Comparison of ENCODE assay signal across 11 cellular contexts in the genomic region with DNA sequence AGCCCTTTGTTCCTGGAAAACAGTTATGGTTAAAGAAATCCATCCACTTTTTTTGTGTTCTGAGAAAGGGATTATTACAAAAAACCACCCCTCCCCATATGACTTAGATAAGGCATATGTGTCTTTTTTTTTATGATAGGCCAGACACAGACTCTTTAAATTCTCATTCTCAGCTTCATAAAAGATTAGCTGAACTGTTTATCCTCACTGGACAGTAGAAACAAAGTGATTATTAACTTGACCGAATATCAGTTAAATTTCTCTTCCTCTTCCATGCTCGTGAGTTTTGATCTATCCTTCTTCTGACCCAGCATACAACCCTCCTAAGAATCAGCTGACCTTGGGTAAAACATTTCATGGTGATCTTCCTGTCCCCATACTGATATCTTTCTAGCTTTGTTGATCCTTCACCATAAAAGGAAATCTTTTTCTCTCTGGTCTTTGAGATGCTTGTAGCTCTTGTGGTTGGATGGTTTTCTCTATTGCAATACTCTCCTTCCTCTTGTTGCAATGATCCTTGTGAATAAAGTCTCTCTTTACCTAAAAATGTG. TPM values are rescaled to one million over a fixed set of nuclear protein-coding genes. Genes with fewer than 3 reads are reported as not detected.
DNase-seq lines count a peak whose midpoint lies in the region; ATAC-seq, FAIRE-seq and TF ChIP-seq lines count a peak whose summit lies in the region.
"Had no signal": no experiment of that assay in that cellular context is flagged by ENCODE, and none has a peak within 500 bp of the region (broad histone marks: within the 10 kb centered on the region; RNA-seq: fewer than 3 reads in every experiment).

No MANE protein-coding gene starts in this region.

- CTCF ChIA-PET in endothelial cell of umbilical vein (lab: Charles Lee): interaction anchor here (0.8 to 17.3 kb wide), 9 partner anchors 8 to 366 kb away, joined by 3 to 391 read pairs (median 4); no protein-coding TSS in a partner anchor

- dilution Hi-C loops in endothelial cell of umbilical vein (cut with MboI; ENCODE audit: extremely low pct_ligation_motif_present, low sequenced_read_pairs): no loop called here

- H3K4me1 ChIP-seq in heart left ventricle: peaks cover 0 to 52% (median 2%) of the 10 kb centered on the region in 12 donors
- H3K4me1 ChIP-seq in endothelial cell of umbilical vein (ENCODE audit: control insufficient read depth, extremely low read depth, insufficient read depth, low read length): peaks cover 14% of the 10 kb centered on the region
- H3K4me1 ChIP-seq in vagina: no peaks in the 10 kb centered on the region

- H3K9ac ChIP-seq in endothelial cell of umbilical vein (replicated peaks; ENCODE audit: extremely low read depth, insufficient read depth, low read length): no peak overlapping the region

- no peaks in the 10 kb centered on the region for H3K9me1 ChIP-seq in endothelial cell of umbilical vein (replicated peaks; ENCODE audit: control insufficient read depth, extremely low read depth, insufficient read depth, low read length)

- no peaks in the 10 kb centered on the region for H3K36me3 ChIP-seq in heart left ventricle
- H3K36me3 ChIP-seq in endothelial cell of umbilical vein (ENCODE audit: control insufficient read depth in 2 of 2, extremely low read depth in 1 of 2, insufficient read depth in 2 of 2, low read length in 2 of 2): no peaks in the 10 kb centered on the region
- no peaks in the 10 kb centered on the region for H3K36me3 ChIP-seq in vagina

- no peak for DNase-seq in heart left ventricle
- DNase-seq in left cardiac atrium: no peak
- peak; percentile 11 for DNase-seq in endothelial cell of umbilical vein (ENCODE audit: low read depth, low spot score)
- DNase-seq in vagina (ENCODE audit: extremely low spot score in 2 of 2): no peak
- no peak for DNase-seq in KBM-7
- no peak for DNase-seq in NCI-H526 treated with DMSO at 0.1 percent for 48 hours (lab: John Stamatoyannopoulos, UW)
- DNase-seq in type B pancreatic cell (ENCODE audit: extremely low spot score, unreplicated experiment): no peak
- DNase-seq: foreskin fibroblast had no signal

- TF ChIP-seq POLR2A in heart left ventricle (IDR thresholded peaks at IDR 0.05): no peak
- TF ChIP-seq POLR2A in endothelial cell of umbilical vein (IDR thresholded peaks at IDR 0.05; ENCODE audit: low read depth, low read length): no peak
- peak in 1 of 2 donors; percentile 20 for TF ChIP-seq POLR2A in vagina (IDR thresholded peaks at IDR 0.05)

- H3K9me3 ChIP-seq in heart left ventricle: no peaks in the 10 kb centered on the region
- H3K9me3 ChIP-seq in endothelial cell of umbilical vein (replicated peaks; ENCODE audit: control insufficient read depth, insufficient read depth, low read length): no peaks in the 10 kb centered on the region
- H3K9me3 ChIP-seq in vagina: no peaks in the 10 kb centered on the region

- H3K36me3 Mint-ChIP-seq in type B pancreatic cell: no peaks in the 10 kb centered on the region

- H3K4me2 ChIP-seq in endothelial cell of umbilical vein (ENCODE audit: insufficient read depth, low read length): peak overlapping the region; percentile 98

- peak overlapping the region in 11 of 12 donors; percentile 16 to 65 (median 47) for H3K4me3 ChIP-seq in heart left ventricle
- H3K4me3 ChIP-seq in endothelial cell of umbilical vein (replicated peaks in 1 of 3; ENCODE audit: insufficient read depth in 1 of 3, low read depth in 1 of 3, low read length in 3 of 3): peak overlapping the region in 1 of 3 experiments; percentile 66
- peak overlapping the region in 1 of 2 donors; percentile 30 for H3K4me3 ChIP-seq in vagina

- in situ Hi-C loops in KBM-7 (cut with MboI; ENCODE audit: low pct_unique_long_range_greater_than_20kb, low sequenced_read_pairs): no loop called here

- FAIRE-seq in endothelial cell of umbilical vein (lab: Jason Lieb, UNC): no peak

- no peak overlapping the region for H3K27ac Mint-ChIP-seq in type B pancreatic cell

- 29 to 66% (median 47%) methylated on average over 2 of the region's 2 CpGs for WGBS in heart left ventricle, 4 donors

- ATAC-seq in heart left ventricle (peak in 2 of 4 donors; percentile 24 to 80), left cardiac atrium (no peak), HG03095 (IDR thresholded peaks at IDR 0.05; ENCODE audit: unreplicated experiment) (peak; percentile 50)

- H3K27ac ChIP-seq in heart left ventricle (peak overlapping the region; percentile 56 to 98 (median 78)), endothelial cell of umbilical vein (ENCODE audit: insufficient read depth, low read depth, low read length) (no peak overlapping the region), vagina (peak overlapping the region; percentile 73)
- H3K27ac ChIP-seq: C4-2B had no signal

- intact Hi-C loops in heart left ventricle (cut with DNase I): no loop called here
- intact Hi-C loops in left cardiac atrium (cut with DNase I): no loop called here
- intact Hi-C loops in endothelial cell of umbilical vein (cut with micrococcal nuclease): no loop called here
- intact Hi-C loops in vagina (cut with DNase I): no loop called here

- POLR2A ChIA-PET in endothelial cell of umbilical vein (lab: Charles Lee): interaction anchor here (0.6 kb wide), 1 partner anchor 539 kb away, joined by 3 read pairs; no protein-coding TSS in a partner anchor

- H3K27me3 ChIP-seq in heart left ventricle: no peaks in the 10 kb centered on the region
- peaks cover 2 to 4% of the 10 kb centered on the region in 2 experiments for H3K27me3 ChIP-seq in endothelial cell of umbilical vein (ENCODE audit: control insufficient read depth in 2 of 2, insufficient read depth in 2 of 2, low read length in 2 of 2)
- no peaks in the 10 kb centered on the region for H3K27me3 ChIP-seq in vagina

- no peaks in the 10 kb centered on the region for H3K79me2 ChIP-seq in endothelial cell of umbilical vein (ENCODE audit: control insufficient read depth, insufficient read depth, low read length)

- H2AFZ ChIP-seq in endothelial cell of umbilical vein (ENCODE audit: low read depth, low read length): peak overlapping the region; percentile 91

- peaks cover 12% of the 10 kb centered on the region for H3K27me3 Mint-ChIP-seq in type B pancreatic cell

- no peaks in the 10 kb centered on the region for H3K4me1 Mint-ChIP-seq in type B pancreatic cell (ENCODE audit: unreplicated experiment)

- TF ChIP-seq CTCF in heart left ventricle (IDR thresholded peaks at IDR 0.05): no peak
- TF ChIP-seq CTCF in endothelial cell of umbilical vein (IDR thresholded peaks at IDR 0.05; ENCODE audit: extremely low read depth in 1 of 2, insufficient read depth in 1 of 2, low read depth in 1 of 2, low read length in 2 of 2): no peak
- no peak for TF ChIP-seq CTCF in vagina (IDR thresholded peaks at IDR 0.05)
- no peak for TF ChIP-seq CTCF in type B pancreatic cell (conservative IDR thresholded peaks at IDR 0.05)

- no peaks in the 10 kb centered on the region for H4K20me1 ChIP-seq in endothelial cell of umbilical vein (replicated peaks; ENCODE audit: control insufficient read depth, extremely low read depth, insufficient read depth, low read length)

- no peak overlapping the region for H3K4me3 Mint-ChIP-seq in type B pancreatic cell

- H3K9me3 Mint-ChIP-seq in type B pancreatic cell: no peaks in the 10 kb centered on the region

- no TSS peak for BruUV-seq in endothelial cell of umbilical vein (replicated peaks; lab: Mats Ljungman, UMichigan)

RNA-seq across cellular contexts. Expression of gene OR2AG2, which starts 26.2 kb away (rescaled TPM):
- not detected for total RNA-seq in heart left ventricle
- under 1 TPM in 1 of 2 donors, not detected in 1; 0.01 TPM for polyA plus RNA-seq in heart left ventricle
- total RNA-seq in left cardiac atrium: under 1 TPM; 0.08 to 0.15 TPM
- 0.33 and 0.46 TPM in 2 replicates for total RNA-seq in endothelial cell of umbilical vein
- polyA plus RNA-seq in endothelial cell of umbilical vein: 0.13 and 0.18 TPM in 2 replicates
- 0.14 and 0.18 TPM in 2 replicates for polyA plus RNA-seq in endothelial cell of umbilical vein (2011; cell fraction: cytosol; rRNA removed)
- 0.43 and 0.53 TPM in 2 replicates for polyA plus RNA-seq in endothelial cell of umbilical vein (2011; cell fraction: nucleus; rRNA removed)
- 0.12 and 0.13 TPM in 2 replicates for polyA plus RNA-seq in endothelial cell of umbilical vein (2012)
- 3.7 and 4.0 TPM in 2 replicates for polyA minus RNA-seq in endothelial cell of umbilical vein
- not detected for polyA minus RNA-seq in endothelial cell of umbilical vein (2011; cell fraction: cytosol; rRNA and poly(A)+ RNA removed)
- polyA minus RNA-seq in endothelial cell of umbilical vein (2011; cell fraction: nucleus; rRNA and poly(A)+ RNA removed): 5.0 and 8.9 TPM in 2 replicates
- not detected for total RNA-seq in vagina
- total RNA-seq in type B pancreatic cell (ENCODE audit: low replicate concordance): 0.07 TPM in 1 of 2 replicates, not detected in the other
- total RNA-seq: M059J had no signal

RNA-seq across cellular contexts. Expression of gene OR2AG1, which starts 37.3 kb away (rescaled TPM):
- total RNA-seq in heart left ventricle (not detected), left cardiac atrium (not detected), endothelial cell of umbilical vein (not detected in 2 replicates), vagina (not detected), type B pancreatic cell (ENCODE audit: low replicate concordance) (not detected in 2 replicates)
- polyA plus RNA-seq in heart left ventricle (not detected), endothelial cell of umbilical vein (not detected in 2 replicates)
- not detected in 2 replicates for polyA plus RNA-seq in endothelial cell of umbilical vein (2011; cell fraction: cytosol; rRNA removed)
- not detected in 2 replicates for polyA plus RNA-seq in endothelial cell of umbilical vein (2011; cell fraction: nucleus; rRNA removed)
- polyA plus RNA-seq in endothelial cell of umbilical vein (2012): not detected in 2 replicates
- polyA minus RNA-seq in endothelial cell of umbilical vein: not detected in 2 replicates
- polyA minus RNA-seq in endothelial cell of umbilical vein (2011; cell fraction: cytosol; rRNA and poly(A)+ RNA removed): not detected
- polyA minus RNA-seq in endothelial cell of umbilical vein (2011; cell fraction: nucleus; rRNA and poly(A)+ RNA removed): not detected in 2 replicates
- total RNA-seq: M059J had no signal

RNA-seq across cellular contexts. Expression of gene OR6A2, which starts 53.9 kb away (rescaled TPM):
- total RNA-seq in heart left ventricle (under 1 TPM in 1 of 9 donors, not detected in 8; 0.29 TPM), left cardiac atrium (under 1 TPM in 1 of 2 donors, not detected in 1; 0.08 TPM), endothelial cell of umbilical vein (0.27 and 0.46 TPM in 2 replicates), vagina (not detected), type B pancreatic cell (ENCODE audit: low replicate concordance) (0.07 and 0.27 TPM in 2 replicates)
- polyA plus RNA-seq in heart left ventricle (not detected), endothelial cell of umbilical vein (0.06 and 0.21 TPM in 2 replicates)
- not detected in 2 replicates for polyA plus RNA-seq in endothelial cell of umbilical vein (2011; cell fraction: cytosol; rRNA removed)
- polyA plus RNA-seq in endothelial cell of umbilical vein (2011; cell fraction: nucleus; rRNA removed): 0.40 and 0.42 TPM in 2 replicates
- not detected in 2 replicates for polyA plus RNA-seq in endothelial cell of umbilical vein (2012)
- polyA minus RNA-seq in endothelial cell of umbilical vein: 4.5 and 4.6 TPM in 2 replicates
- polyA minus RNA-seq in endothelial cell of umbilical vein (2011; cell fraction: cytosol; rRNA and poly(A)+ RNA removed): not detected
- 4.9 and 7.9 TPM in 2 replicates for polyA minus RNA-seq in endothelial cell of umbilical vein (2011; cell fraction: nucleus; rRNA and poly(A)+ RNA removed)
- total RNA-seq: M059J had no signal
